Comparison of ENCODE assay signal across 20 cellular contexts in genomic region chr7:14321947-14322346, GRCh38.
A peak's percentile ranks its signal among the peaks of the same experiment; 100 is the strongest.
DNase-seq lines count a peak whose midpoint lies in the region; ATAC-seq and TF ChIP-seq lines count a peak whose summit lies in the region.
"Had no signal": no experiment of that assay in that cellular context is flagged by ENCODE, and none has a peak within 500 bp of the region (broad histone marks: within the 10 kb centered on the region; RNA-seq: fewer than 3 reads in every experiment).

No MANE protein-coding gene starts in this region.

- no peak overlapping the region for H3K27ac ChIP-seq in suprapubic skin
- H3K27ac ChIP-seq in CD8-positive, alpha-beta memory T cell (ENCODE audit: low read depth, low read length) = no peak overlapping the region
- H3K27ac ChIP-seq: colonic mucosa, Peyer's patch, right atrium auricular region, upper lobe of right lung had no signal

- POLR2A ChIA-PET in CD8-positive, alpha-beta memory T cell (lab: Charles Lee) = no interaction called here

- DNase-seq in NCI-H2196 (lab: John Stamatoyannopoulos, UW; ENCODE audit: unreplicated experiment) (peak; percentile 36), NCI-H2196 treated with DMSO at 0.1 percent for 48 hours (lab: John Stamatoyannopoulos, UW; ENCODE audit: unreplicated experiment) (no peak), NCI-H2029 treated with DMSO at 0.1 percent for 48 hours (lab: John Stamatoyannopoulos, UW) (peak; percentile 87), RPMI8226 (peak; percentile 87), suprapubic skin (ENCODE audit: low spot score in 2 of 2) (no peak)
- no peak for DNase-seq in CD8-positive, alpha-beta memory T cell
- DNase-seq: ACHN; activated CD4-positive, alpha-beta T cell treated with anti-CD3 and anti-CD28 coated beads, Interleukin-2, amount 50 U/mL, for 1 hour; activated naive CD4-positive, alpha-beta T cell treated with anti-CD3 and anti-CD28 coated beads for 36 hours; CD4-positive, CD25-positive, alpha-beta regulatory T cell; colonic mucosa; GDM1; hippocampal formation; NCI-H526; Peyer's patch; stimulated activated naive CD8-positive, alpha-beta T cell treated with anti-CD3 and anti-CD28 coated beads, Interleukin-15, amount 100 ng/mL, for 72 hours; upper lobe of right lung had no signal

- no peak overlapping the region for H3K4me3 Mint-ChIP-seq in CD8-positive, alpha-beta memory T cell
- H3K4me3 Mint-ChIP-seq: activated naive CD4-positive, alpha-beta T cell treated with anti-CD3 and anti-CD28 coated beads for 36 hours; CD4-positive, CD25-positive, alpha-beta regulatory T cell; stimulated activated naive CD8-positive, alpha-beta T cell treated with anti-CD3 and anti-CD28 coated beads, Interleukin-15, amount 100 ng/mL, for 72 hours had no signal

- H3K9me3 ChIP-seq in suprapubic skin = peaks cover 4% of the 10 kb centered on the region
- no peaks in the 10 kb centered on the region for H3K9me3 ChIP-seq in CD8-positive, alpha-beta memory T cell (ENCODE audit: low read length)
- H3K9me3 ChIP-seq: colonic mucosa, Peyer's patch, upper lobe of right lung had no signal

- H3K4me1 Mint-ChIP-seq in CD8-positive, alpha-beta memory T cell = no peaks in the 10 kb centered on the region
- H3K4me1 Mint-ChIP-seq: CD4-positive, CD25-positive, alpha-beta regulatory T cell; stimulated activated naive CD8-positive, alpha-beta T cell treated with anti-CD3 and anti-CD28 coated beads, Interleukin-15, amount 100 ng/mL, for 72 hours had no signal

- H3K4me3 ChIP-seq in suprapubic skin = no peak overlapping the region
- no peak overlapping the region for H3K4me3 ChIP-seq in CD8-positive, alpha-beta memory T cell (ENCODE audit: low read length)
- H3K4me3 ChIP-seq: colonic mucosa, Peyer's patch, right atrium auricular region, upper lobe of right lung had no signal

- H3K27me3 Mint-ChIP-seq in CD8-positive, alpha-beta memory T cell = no peaks in the 10 kb centered on the region
- H3K27me3 Mint-ChIP-seq: CD4-positive, CD25-positive, alpha-beta regulatory T cell; stimulated activated naive CD8-positive, alpha-beta T cell treated with anti-CD3 and anti-CD28 coated beads, Interleukin-15, amount 100 ng/mL, for 72 hours had no signal

- WGBS in suprapubic skin = 40% methylated on average over 2 of the region's 2 CpGs

- H3K27me3 ChIP-seq in suprapubic skin = no peaks in the 10 kb centered on the region
- H3K27me3 ChIP-seq in CD8-positive, alpha-beta memory T cell (ENCODE audit: insufficient read depth, low read length, poor library complexity, severe bottlenecking) = no peaks in the 10 kb centered on the region
- H3K27me3 ChIP-seq: colonic mucosa, Peyer's patch, right atrium auricular region, upper lobe of right lung had no signal

- peaks cover 0 to 10% (median 2%) of the 10 kb centered on the region in 5 donors for H3K9me3 Mint-ChIP-seq in CD8-positive, alpha-beta memory T cell

- CTCF ChIA-PET in CD8-positive, alpha-beta memory T cell (lab: Charles Lee) = no interaction called here

- H3K36me3 ChIP-seq in suprapubic skin = no peaks in the 10 kb centered on the region
- H3K36me3 ChIP-seq in CD8-positive, alpha-beta memory T cell (ENCODE audit: insufficient read depth, low read length) = no peaks in the 10 kb centered on the region
- H3K36me3 ChIP-seq: colonic mucosa, Peyer's patch, right atrium auricular region, upper lobe of right lung had no signal

- ATAC-seq in GM18858 (IDR thresholded peaks at IDR 0.05; ENCODE audit: unreplicated experiment) (no peak), GM18868 (IDR thresholded peaks at IDR 0.05; ENCODE audit: unreplicated experiment) (no peak)
- ATAC-seq: stimulated activated naive CD8-positive, alpha-beta T cell treated with anti-CD3 and anti-CD28 coated beads, Interleukin-15, amount 100 ng/mL, for 72 hours; upper lobe of right lung had no signal

- H3K4me1 ChIP-seq in suprapubic skin = no peaks in the 10 kb centered on the region
- no peaks in the 10 kb centered on the region for H3K4me1 ChIP-seq in CD8-positive, alpha-beta memory T cell (ENCODE audit: insufficient read depth, low read length)
- H3K4me1 ChIP-seq: colonic mucosa, Peyer's patch, right atrium auricular region, upper lobe of right lung had no signal

- H3K27ac Mint-ChIP-seq in CD8-positive, alpha-beta memory T cell = no peak overlapping the region
- H3K27ac Mint-ChIP-seq: activated naive CD4-positive, alpha-beta T cell treated with anti-CD3 and anti-CD28 coated beads for 36 hours; CD4-positive, CD25-positive, alpha-beta regulatory T cell; stimulated activated naive CD8-positive, alpha-beta T cell treated with anti-CD3 and anti-CD28 coated beads, Interleukin-15, amount 100 ng/mL, for 72 hours had no signal

- no peak for TF ChIP-seq POLR2A in suprapubic skin (IDR thresholded peaks at IDR 0.05)

- no peaks in the 10 kb centered on the region for H3K36me3 Mint-ChIP-seq in CD8-positive, alpha-beta memory T cell
- H3K36me3 Mint-ChIP-seq: CD4-positive, CD25-positive, alpha-beta regulatory T cell had no signal

- TF ChIP-seq CTCF in suprapubic skin (IDR thresholded peaks at IDR 0.05) = no peak

- no peak for TF ChIP-seq EP300 in suprapubic skin (IDR thresholded peaks at IDR 0.05)

Comparison
In these comparisons a context has a peak if more than half of its experiments do, and no peak if none do; other contexts are left out.
1. DNase-seq: peak in NCI-H2196 (single experiment), NCI-H2029 treated with DMSO at 0.1 percent for 48 hours (single experiment) and RPMI8226 (single experiment); none in NCI-H2196 treated with DMSO at 0.1 percent for 48 hours (single experiment), suprapubic skin (0 of 2) and CD8-positive, alpha-beta memory T cell (0 of 5).